Comparison of ENCODE assay signal across 1 cellular context in genomic region chr12:57152408-57153038, GRCh38.
TF ChIP-seq lines count a peak whose summit lies in the region.

No MANE protein-coding gene starts in this region.

TF ChIP-seq in SK-N-SH treated with all-trans-retinoic acid at 6 μM for 48 hours, 23 proteins besides CTCF, POLR2A, EP300 and RAD21 (continued from another document):
- TF ChIP-seq TSHZ2 (CRISPR knock-in tag; IDR thresholded peaks at IDR 0.05) (no peak), ESRRG (CRISPR knock-in tag; IDR thresholded peaks at IDR 0.05) (no peak), PPARA (CRISPR knock-in tag; IDR thresholded peaks at IDR 0.05; ENCODE audit: borderline replicate concordance) (no peak), ARNTL (CRISPR knock-in tag; IDR thresholded peaks at IDR 0.05; ENCODE audit: borderline replicate concordance, low read depth) (no peak), POU6F1 (CRISPR knock-in tag; IDR thresholded peaks at IDR 0.05; ENCODE audit: borderline replicate concordance, low read depth) (no peak), OSR1 (CRISPR knock-in tag; IDR thresholded peaks at IDR 0.05) (no peak), BACH2 (CRISPR knock-in tag; IDR thresholded peaks at IDR 0.05; ENCODE audit: borderline replicate concordance) (no peak), ZC3H10 (CRISPR knock-in tag; IDR thresholded peaks at IDR 0.05) (no peak)
